Comparison of ENCODE assay signal across 15 cellular contexts in the genomic region with DNA sequence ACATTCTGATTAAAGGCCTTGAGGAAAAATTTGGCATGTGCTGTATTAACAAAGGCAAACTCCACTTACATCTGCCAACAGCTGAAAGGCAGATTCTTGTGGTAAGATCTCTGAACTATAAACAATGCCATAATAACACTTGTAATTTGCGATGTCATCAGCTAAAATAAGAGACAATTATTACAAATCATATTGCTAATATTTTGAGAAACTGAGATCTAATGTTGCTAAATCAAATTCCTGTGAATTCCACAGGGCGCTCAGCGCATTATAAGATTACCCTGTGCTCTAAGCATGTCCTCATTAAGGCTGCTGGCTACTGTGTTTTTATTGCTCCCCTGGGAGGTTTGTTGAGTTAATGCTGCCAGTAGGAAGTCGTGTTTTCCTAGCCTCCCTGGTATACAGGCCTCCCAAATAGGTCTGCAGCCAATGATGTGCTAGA.
DNase-seq lines count a peak whose midpoint lies in the region; ATAC-seq and TF ChIP-seq lines count a peak whose summit lies in the region.
"Had no signal": no experiment of that assay in that cellular context is flagged by ENCODE, and none has a peak within 500 bp of the region (broad histone marks: within the 10 kb centered on the region; RNA-seq: fewer than 3 reads in every experiment).

No MANE protein-coding gene starts in this region.

- peaks cover 6% of the 10 kb centered on the region for H3K9me3 Mint-ChIP-seq in MCF 10A (ENCODE audit: unreplicated experiment)

- H3K36me3 ChIP-seq in breast epithelium (no peaks in the 10 kb centered on the region), gastroesophageal sphincter (no peaks in the 10 kb centered on the region)
- H3K36me3 ChIP-seq: Peyer's patch had no signal

- H3K27ac ChIP-seq in breast epithelium (no peak overlapping the region), gastroesophageal sphincter (no peak overlapping the region)
- H3K27ac ChIP-seq: body of pancreas, Peyer's patch had no signal

- no TSS peak for BruUV-seq in MCF 10A (replicated peaks; lab: Mats Ljungman, UMichigan)

- no peaks in the 10 kb centered on the region for H3K4me1 ChIP-seq in breast epithelium
- H3K4me1 ChIP-seq in gastroesophageal sphincter: peaks cover 0 to 12% (median 0%) of the 10 kb centered on the region in 3 donors
- H3K4me1 ChIP-seq: body of pancreas, Peyer's patch had no signal

- ATAC-seq in gastroesophageal sphincter (no peak), HG02973 (IDR thresholded peaks at IDR 0.05; ENCODE audit: unreplicated experiment) (no peak)
- ATAC-seq: body of pancreas; stimulated activated memory B cell treated with anti-CD40 and anti-IgM and Interleukin-4, amounts not matched to agents 10 μg/mL and 1 μg/mL and 100 μg/mL, for 72 hours had no signal

- no peaks in the 10 kb centered on the region for H3K9me3 ChIP-seq in breast epithelium
- H3K9me3 ChIP-seq in gastroesophageal sphincter: no peaks in the 10 kb centered on the region
- H3K9me3 ChIP-seq: body of pancreas, Peyer's patch had no signal

- POLR2A ChIA-PET in MCF 10A (lab: Yijun Ruan, JAX): no interaction called here

- H3K4me3 Mint-ChIP-seq in MCF 10A (ENCODE audit: unreplicated experiment): no peak overlapping the region
- H3K4me3 Mint-ChIP-seq: stimulated activated memory B cell treated with anti-CD40 and anti-IgM and Interleukin-4, amounts not matched to agents 10 μg/mL and 1 μg/mL and 100 μg/mL, for 72 hours had no signal

- TF ChIP-seq POLR2A in breast epithelium (IDR thresholded peaks at IDR 0.05) (no peak), gastroesophageal sphincter (IDR thresholded peaks at IDR 0.05) (no peak)

- no peaks in the 10 kb centered on the region for H3K4me1 Mint-ChIP-seq in MCF 10A (ENCODE audit: insufficient read depth, unreplicated experiment)
- H3K4me1 Mint-ChIP-seq: stimulated activated memory B cell treated with anti-CD40 and anti-IgM and Interleukin-4, amounts not matched to agents 10 μg/mL and 1 μg/mL and 100 μg/mL, for 72 hours had no signal

- CTCF ChIA-PET in MCF 10A (lab: Yijun Ruan, JAX): no interaction called here

- DNase-seq in MCF 10A (ENCODE audit: unreplicated experiment): peak; percentile 24
- no peak for DNase-seq in breast epithelium (ENCODE audit: low spot score in 2 of 2)
- DNase-seq in NCI-H2107 treated with DMSO at 0.1 percent for 48 hours (lab: John Stamatoyannopoulos, UW; ENCODE audit: unreplicated experiment): peak; percentile 57
- peak; percentile 43 for DNase-seq in dedifferentiated amniotic fluid mesenchymal stem cell (ENCODE audit: extremely low spot score)
- DNase-seq in stromal cell of bone marrow (ENCODE audit: low read depth): peak; percentile 58
- DNase-seq in COLO668 (lab: John Stamatoyannopoulos, UW; ENCODE audit: unreplicated experiment): no peak
- DNase-seq: activated T-cell treated with anti-CD3 and anti-CD28 coated beads for 4 hours, erythroblast, H7, MM.1S, Peyer's patch had no signal

- no peak for TF ChIP-seq EP300 in gastroesophageal sphincter (IDR thresholded peaks at IDR 0.05)

- H3K27me3 ChIP-seq in breast epithelium (no peaks in the 10 kb centered on the region), gastroesophageal sphincter (no peaks in the 10 kb centered on the region)
- H3K27me3 ChIP-seq: body of pancreas, Peyer's patch had no signal

- no peaks in the 10 kb centered on the region for H3K36me3 Mint-ChIP-seq in MCF 10A (ENCODE audit: insufficient read depth, unreplicated experiment)
- H3K36me3 Mint-ChIP-seq: stimulated activated memory B cell treated with anti-CD40 and anti-IgM and Interleukin-4, amounts not matched to agents 10 μg/mL and 1 μg/mL and 100 μg/mL, for 72 hours had no signal

- intact Hi-C loops in MCF 10A (cut with micrococcal nuclease): no loop called here
- intact Hi-C loops in breast epithelium (cut with DNase I; ENCODE audit: low total_unique reads): no loop called here

- no peak for TF ChIP-seq CTCF in MCF 10A (IDR thresholded peaks at IDR 0.05; ENCODE audit: unreplicated experiment)
- TF ChIP-seq CTCF in breast epithelium (IDR thresholded peaks at IDR 0.05): no peak
- no peak for TF ChIP-seq CTCF in gastroesophageal sphincter (IDR thresholded peaks at IDR 0.05)

- 17 to 37% methylated on average over 4 of the region's 4 CpGs for WGBS in gastroesophageal sphincter (ENCODE audit: low coverage in 1 of 2), 2 donors

- H3K4me3 ChIP-seq in breast epithelium (no peak overlapping the region), gastroesophageal sphincter (no peak overlapping the region)
- H3K4me3 ChIP-seq: body of pancreas, Peyer's patch had no signal

- no peak overlapping the region for H3K27ac Mint-ChIP-seq in MCF 10A (ENCODE audit: low read depth, unreplicated experiment)
- H3K27ac Mint-ChIP-seq: stimulated activated memory B cell treated with anti-CD40 and anti-IgM and Interleukin-4, amounts not matched to agents 10 μg/mL and 1 μg/mL and 100 μg/mL, for 72 hours had no signal

- peaks cover 43% of the 10 kb centered on the region for H3K27me3 Mint-ChIP-seq in MCF 10A (ENCODE audit: insufficient read depth, unreplicated experiment)
- H3K27me3 Mint-ChIP-seq: stimulated activated memory B cell treated with anti-CD40 and anti-IgM and Interleukin-4, amounts not matched to agents 10 μg/mL and 1 μg/mL and 100 μg/mL, for 72 hours had no signal

Comparison
In these comparisons a context has a peak if more than half of its experiments do, and no peak if none do; other contexts are left out.
1. DNase-seq: peak in MCF 10A (single experiment), NCI-H2107 treated with DMSO at 0.1 percent for 48 hours (single experiment), dedifferentiated amniotic fluid mesenchymal stem cell (single experiment) and stromal cell of bone marrow (single experiment); none in breast epithelium (0 of 2) and COLO668 (single experiment).